ENCODE assay signal across 10 cellular contexts in the genomic region with DNA sequence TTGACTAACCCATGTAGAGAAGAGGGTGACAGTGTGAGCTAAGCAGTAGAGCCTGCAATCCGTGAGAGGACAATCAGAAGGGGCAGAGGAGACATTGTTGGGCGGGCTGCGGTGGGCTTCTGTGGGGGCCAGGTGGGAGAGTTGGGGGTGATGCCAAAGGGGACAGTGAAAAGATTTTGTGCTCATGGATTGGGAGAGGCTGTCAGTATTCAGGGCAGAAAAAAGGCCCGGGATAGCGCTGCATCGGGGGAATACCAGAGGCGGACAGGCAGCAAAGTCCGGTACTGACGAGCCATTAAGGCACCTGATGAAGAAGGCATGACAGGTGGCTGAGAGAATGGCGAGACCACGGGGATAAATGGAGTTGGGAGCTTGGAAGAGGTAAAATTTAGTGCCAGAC. TPM values are rescaled to one million over a fixed set of nuclear protein-coding genes. Genes with fewer than 3 reads are reported as not detected.
DNase-seq lines count a peak whose midpoint lies in the region; ATAC-seq, FAIRE-seq and TF ChIP-seq lines count a peak whose summit lies in the region.
"Had no signal": no experiment of that assay in that cellular context is flagged by ENCODE, and none has a peak within 500 bp of the region (broad histone marks: within the 10 kb centered on the region; RNA-seq: fewer than 3 reads in every experiment).

No MANE protein-coding gene starts in this region.

- FAIRE-seq in urothelium cell line (lab: Jason Lieb, UNC) = no peak

- H3K9me2 ChIP-seq in PC-9 (ENCODE audit: insufficient read depth) = no peaks in the 10 kb centered on the region

- H3K36me3 ChIP-seq in PC-9 (ENCODE audit: low read depth) = no peaks in the 10 kb centered on the region
- H3K36me3 ChIP-seq in duodenal mucosa (ENCODE audit: control insufficient read depth in 1 of 2, insufficient read depth in 2 of 2, low read length in 2 of 2) = no peaks in the 10 kb centered on the region
- H3K36me3 ChIP-seq: ovary had no signal

- H2AFZ ChIP-seq in PC-9 = no peak overlapping the region

- POLR2A ChIA-PET in PC-9 (lab: Charles Lee; ENCODE audit: unreplicated experiment) = no interaction called here

- peak overlapping the region; percentile 90 to 98 for H3K4me3 Mint-ChIP-seq in activated T-cell treated with anti-CD3 and anti-CD28 coated beads, Interleukin-2, amount 50 U/mL, for 72 hours
- peak overlapping the region; percentile 94 to 96 for H3K4me3 Mint-ChIP-seq in stimulated activated naive B cell treated with anti-CD40 and anti-IgM and Interleukin-4, amounts not matched to agents 10 μg/mL and 1 μg/mL and 100 μg/mL, for 72 hours

- H3K27me3 ChIP-seq in PC-9 (ENCODE audit: insufficient read depth, low read depth) (no peaks in the 10 kb centered on the region), duodenal mucosa (ENCODE audit: control insufficient read depth in 1 of 2, insufficient read depth in 2 of 2, low read length in 2 of 2) (no peaks in the 10 kb centered on the region)
- H3K27me3 ChIP-seq: ovary had no signal

- peaks cover 9% of the 10 kb centered on the region; the same call in 1 of the 2 replicates for H3K9me3 ChIP-seq in PC-9 (ENCODE audit: insufficient read depth, low read depth)
- no peaks in the 10 kb centered on the region for H3K9me3 ChIP-seq in duodenal mucosa (ENCODE audit: control insufficient read depth in 1 of 2, low read length in 2 of 2)
- H3K9me3 ChIP-seq: ovary had no signal

- H3K4me1 ChIP-seq in PC-9 (replicated peaks; ENCODE audit: insufficient read depth) (peaks cover 13% of the 10 kb centered on the region), duodenal mucosa (ENCODE audit: control insufficient read depth in 1 of 2, insufficient read depth in 2 of 2, low read length in 2 of 2) (peaks cover 11 to 13% of the 10 kb centered on the region in 2 donors)

- peaks cover 0 to 1% of the 10 kb centered on the region in 2 donors for H3K9me3 Mint-ChIP-seq in activated T-cell treated with anti-CD3 and anti-CD28 coated beads, Interleukin-2, amount 50 U/mL, for 72 hours
- no peaks in the 10 kb centered on the region for H3K9me3 Mint-ChIP-seq in stimulated activated naive B cell treated with anti-CD40 and anti-IgM and Interleukin-4, amounts not matched to agents 10 μg/mL and 1 μg/mL and 100 μg/mL, for 72 hours

- no peak for DNase-seq in activated T-cell treated with anti-CD3 and anti-CD28 coated beads, Interleukin-2, amount 50 U/mL, for 72 hours
- DNase-seq in activated T-cell treated with anti-CD3 and anti-CD28 coated beads, Interleukin-2, amount 50 U/mL, for 48 hours = no peak
- DNase-seq in PC-9 = no peak
- DNase-seq in stimulated activated naive B cell treated with anti-CD40 and anti-IgM and Interleukin-4, amounts not matched to agents 10 μg/mL and 1 μg/mL and 100 μg/mL, for 72 hours = no peak
- DNase-seq in stimulated activated CD4-positive, alpha-beta T cell treated with anti-CD3 and anti-CD28 coated beads, Interleukin-1b, Interleukin-23, amount 100 ng/mL, for 48 hours = no peak
- DNase-seq in head of caudate nucleus = no peak
- no peak for DNase-seq in urothelium cell line (ENCODE audit: low spot score)
- DNase-seq: cortex of kidney had no signal

- H4K20me1 ChIP-seq in PC-9 (ENCODE audit: insufficient read depth) = 0 out of 2 replicates have a peak, but pooled peaks cover 4% of the 10 kb centered on the region

- ATAC-seq in activated T-cell treated with anti-CD3 and anti-CD28 coated beads, Interleukin-2, amount 50 U/mL, for 72 hours (replicated peaks in 1 of 2) = no peak
- no peak for ATAC-seq in stimulated activated naive B cell treated with anti-CD40 and anti-IgM and Interleukin-4, amounts not matched to agents 10 μg/mL and 1 μg/mL and 100 μg/mL, for 72 hours (replicated peaks)

- peak overlapping the region; percentile 92 for H3K27ac Mint-ChIP-seq in activated T-cell treated with anti-CD3 and anti-CD28 coated beads, Interleukin-2, amount 50 U/mL, for 72 hours
- peak overlapping the region; percentile 61 for H3K27ac Mint-ChIP-seq in stimulated activated naive B cell treated with anti-CD40 and anti-IgM and Interleukin-4, amounts not matched to agents 10 μg/mL and 1 μg/mL and 100 μg/mL, for 72 hours

- TF ChIP-seq CTCF in PC-9 (conservative IDR thresholded peaks at IDR 0.05) = no peak

- H3F3A ChIP-seq in PC-9 (ENCODE audit: insufficient read depth, low read depth) = no peaks in the 10 kb centered on the region

- H3K79me2 ChIP-seq in PC-9 (ENCODE audit: low read depth) = peaks cover 21% of the 10 kb centered on the region

- peaks cover 40% of the 10 kb centered on the region for H3K4me1 Mint-ChIP-seq in activated T-cell treated with anti-CD3 and anti-CD28 coated beads, Interleukin-2, amount 50 U/mL, for 72 hours (ENCODE audit: low read depth)
- H3K4me1 Mint-ChIP-seq in stimulated activated naive B cell treated with anti-CD40 and anti-IgM and Interleukin-4, amounts not matched to agents 10 μg/mL and 1 μg/mL and 100 μg/mL, for 72 hours = peaks cover 13 to 21% of the 10 kb centered on the region in 2 donors

- H3K27me3 Mint-ChIP-seq in activated T-cell treated with anti-CD3 and anti-CD28 coated beads, Interleukin-2, amount 50 U/mL, for 72 hours (ENCODE audit: low read depth) = no peaks in the 10 kb centered on the region
- H3K27me3 Mint-ChIP-seq in stimulated activated naive B cell treated with anti-CD40 and anti-IgM and Interleukin-4, amounts not matched to agents 10 μg/mL and 1 μg/mL and 100 μg/mL, for 72 hours = peaks cover 4 to 7% of the 10 kb centered on the region in 2 donors

- no TSS peak for BruUV-seq in PC-9 (replicated peaks; lab: Mats Ljungman, UMichigan)

- no peak overlapping the region for H3K9ac ChIP-seq in duodenal mucosa (ENCODE audit: low read depth in 1 of 2, low read length in 2 of 2)

- H3K36me3 Mint-ChIP-seq in activated T-cell treated with anti-CD3 and anti-CD28 coated beads, Interleukin-2, amount 50 U/mL, for 72 hours (ENCODE audit: insufficient read depth in 2 of 2) = no peaks in the 10 kb centered on the region
- H3K36me3 Mint-ChIP-seq in stimulated activated naive B cell treated with anti-CD40 and anti-IgM and Interleukin-4, amounts not matched to agents 10 μg/mL and 1 μg/mL and 100 μg/mL, for 72 hours = no peaks in the 10 kb centered on the region

- intact Hi-C loops in PC-9 (cut with micrococcal nuclease; ENCODE audit: unreplicated experiment) (loop anchor here (5.0 kb wide), 1 partner anchor 137 kb away; the partner anchor contains the start of gene ZBTB38), head of caudate nucleus (cut with DNase I) (loop anchor here (5.0 kb wide), 2 partner anchors 47 to 288 kb away; partner anchors contain the start of gene SLC25A36)

- H3K4me3 ChIP-seq in PC-9 (no peak overlapping the region), duodenal mucosa (ENCODE audit: low read depth in 1 of 2, low read length in 2 of 2) (peak overlapping the region; percentile 83 to 93)

- no peak overlapping the region for H3K27ac ChIP-seq in PC-9
- H3K27ac ChIP-seq in duodenal mucosa (ENCODE audit: low read depth, low read length) = no peak overlapping the region

- H3K4me2 ChIP-seq in PC-9 = peak overlapping the region; percentile 94; the same call in 1 of the 2 replicates

- CTCF ChIA-PET in PC-9 (lab: Charles Lee) = no interaction called here

RNA-seq across cellular contexts. Expression of gene PXYLP1, which starts 1.3 kb away (rescaled TPM):
- total RNA-seq in activated T-cell treated with anti-CD3 and anti-CD28 coated beads, Interleukin-2, amount 50 U/mL, for 72 hours = 10 to 100 TPM; 13.2 to 14.3 TPM
- total RNA-seq in PC-9 (2021) = 7.8 and 11.1 TPM in 2 replicates
